ENCODE assay signal across 6 cellular contexts in genomic region chr17:8161289-8162231, GRCh38. TPM values are rescaled to one million over a fixed set of nuclear protein-coding genes. Genes with fewer than 3 reads are reported as not detected.
DNase-seq lines count a peak whose midpoint lies in the region; ATAC-seq, FAIRE-seq and TF ChIP-seq lines count a peak whose summit lies in the region.

No MANE protein-coding gene starts in this region.

- peaks cover 24% of the 10 kb centered on the region for H3K27me3 Mint-ChIP-seq in GM23338 (ENCODE audit: insufficient read depth, low read depth, poor library complexity)
- no peaks in the 10 kb centered on the region for H3K27me3 Mint-ChIP-seq in natural killer cell treated with Interleukin-12 subunit alpha and Interleukin-12 subunit beta and Interleukin-15 and Interleukin-18, amount 100 ng/mL, for 72 hours

- H3K4me3 Mint-ChIP-seq in GM23338 = peak overlapping the region; percentile 78
- H3K4me3 Mint-ChIP-seq in natural killer cell treated with Interleukin-12 subunit alpha and Interleukin-12 subunit beta and Interleukin-15 and Interleukin-18, amount 100 ng/mL, for 72 hours = peak overlapping the region; percentile 85

- peak overlapping the region; percentile 96 to 98 for H3K9ac ChIP-seq in K562 (ENCODE audit: insufficient read depth in 1 of 2, low read depth in 2 of 2, low read length in 2 of 2)

- peaks cover 17% of the 10 kb centered on the region; the same call in 1 of the 2 replicates for H3F3A ChIP-seq in GM23338 (replicated peaks; ENCODE audit: low read depth)

- H4K20me1 ChIP-seq in GM23338 (replicated peaks; ENCODE audit: insufficient read depth) = peaks cover 5% of the 10 kb centered on the region
- 0 out of 2 replicates have a peak, but pooled peaks cover 12% of the 10 kb centered on the region for H4K20me1 ChIP-seq in K562 (replicated peaks; ENCODE audit: control insufficient read depth, insufficient read depth, low read length)

- BruUV-seq in K562 (replicated peaks; lab: Mats Ljungman, UMichigan) = TSS peak; percentile 71

- in situ Hi-C loops in K562 (cut with MboI) = no loop called here

- TF ChIP-seq POLR2A in K562 (conservative IDR thresholded peaks at IDR 0.05) = no peak

- TF ChIP-seq RAD21 in K562 (CRISPR knock-in tag; conservative IDR thresholded peaks at IDR 0.05 in 1 of 2, IDR thresholded peaks at IDR 0.05 in 1 of 2) = no peak

- intact Hi-C loops in K562 (cut with micrococcal nuclease) = no loop called here

- H3K4me1 Mint-ChIP-seq in GM23338 = peaks cover 41% of the 10 kb centered on the region
- H3K4me1 Mint-ChIP-seq in natural killer cell treated with Interleukin-12 subunit alpha and Interleukin-12 subunit beta and Interleukin-15 and Interleukin-18, amount 100 ng/mL, for 72 hours (ENCODE audit: low read depth in 2 of 2) = peaks cover 52 to 54% of the 10 kb centered on the region in 2 donors

- WGBS in K562 (ENCODE audit: insufficient coverage, low coverage, missing lambda C conversion rate) = 59% methylated on average over 16 of the region's 19 CpGs

- CTCF ChIA-PET in K562 (lab: Yijun Ruan, JAX; ENCODE audit: low intra/inter-chr PET ratio) = interaction anchor here (1.1 kb wide), 1 partner anchor 25 kb away, joined by 3 read pairs; no protein-coding TSS in a partner anchor

- no peak for TF ChIP-seq EP300 in K562 (IDR thresholded peaks at IDR 0.05; ENCODE audit: low read length)

- H3K9me1 ChIP-seq in K562 (ENCODE audit: control insufficient read depth, insufficient read depth, low read length) = peaks cover 5% of the 10 kb centered on the region

- H3K4me1 ChIP-seq in GM23338 (ENCODE audit: insufficient read depth) = peaks cover 25% of the 10 kb centered on the region
- H3K4me1 ChIP-seq in K562 (replicated peaks in 1 of 2; ENCODE audit: control insufficient read depth in 2 of 2, insufficient read depth in 2 of 2, low read length in 2 of 2) = peaks cover 34 to 58% of the 10 kb centered on the region in 2 experiments

- no peaks in the 10 kb centered on the region for H3K9me3 Mint-ChIP-seq in GM23338
- no peaks in the 10 kb centered on the region for H3K9me3 Mint-ChIP-seq in natural killer cell treated with Interleukin-12 subunit alpha and Interleukin-12 subunit beta and Interleukin-15 and Interleukin-18, amount 100 ng/mL, for 72 hours

- peak overlapping the region; percentile 44; the same call in 1 of the 2 replicates for H3K27ac Mint-ChIP-seq in GM23338
- H3K27ac Mint-ChIP-seq in natural killer cell treated with Interleukin-12 subunit alpha and Interleukin-12 subunit beta and Interleukin-15 and Interleukin-18, amount 100 ng/mL, for 72 hours = peak overlapping the region; percentile 43 to 85

- POLR2A ChIA-PET in K562 (lab: Yijun Ruan, JAX) = interaction anchor here (0.9 to 8.6 kb wide), 5 partner anchors 9 to 64 kb away, joined by 3 to 105 read pairs (median 3); partner anchors contain the start of gene PER1

- H3K36me3 Mint-ChIP-seq in GM23338 (ENCODE audit: low read depth) = peaks cover 26% of the 10 kb centered on the region
- peaks cover 8% of the 10 kb centered on the region for H3K36me3 Mint-ChIP-seq in natural killer cell treated with Interleukin-12 subunit alpha and Interleukin-12 subunit beta and Interleukin-15 and Interleukin-18, amount 100 ng/mL, for 72 hours

- H3K27me3 ChIP-seq in GM23338 (ENCODE audit: insufficient read depth) (no peaks in the 10 kb centered on the region), K562 (ENCODE audit: control insufficient read depth in 2 of 2, insufficient read depth in 2 of 2, low read length in 2 of 2) (no peaks in the 10 kb centered on the region)

- no peak for ATAC-seq in GM23338
- no peak for ATAC-seq in K562
- no peak for ATAC-seq in natural killer cell treated with Interleukin-12 subunit alpha and Interleukin-12 subunit beta and Interleukin-15 and Interleukin-18, amount 100 ng/mL, for 72 hours
- ATAC-seq in GM19395 (IDR thresholded peaks at IDR 0.05; ENCODE audit: unreplicated experiment) = no peak

- H3K4me2 ChIP-seq in GM23338 = peak overlapping the region; percentile 97
- H3K4me2 ChIP-seq in K562 (ENCODE audit: insufficient read depth, low read length) = peak overlapping the region; percentile 94

- peaks cover 12% of the 10 kb centered on the region; the same call in 1 of the 2 replicates for H3K79me2 ChIP-seq in GM23338 (replicated peaks; ENCODE audit: insufficient read depth)
- H3K79me2 ChIP-seq in K562 (ENCODE audit: control insufficient read depth, insufficient read depth, low read length) = peaks cover 31% of the 10 kb centered on the region

- no peaks in the 10 kb centered on the region for H3K9me2 ChIP-seq in GM23338 (ENCODE audit: insufficient read depth)

- H3K27ac ChIP-seq in GM23338 (ENCODE audit: low read depth) (no peak overlapping the region), K562 (ENCODE audit: extremely low read depth, low read depth, low read length) (peak overlapping the region; percentile 97; the same call in 2 of the 3 replicates)

- H3K36me3 ChIP-seq in GM23338 (ENCODE audit: insufficient read depth) = peaks cover 5% of the 10 kb centered on the region; the same call in 1 of the 2 replicates
- H3K36me3 ChIP-seq in K562 (ENCODE audit: control insufficient read depth, insufficient read depth, low read length) = peaks cover 29% of the 10 kb centered on the region; the same call in 2 of the 3 replicates

- FAIRE-seq in K562 (lab: Jason Lieb, UNC) = no peak

- DNase-seq in GM23338 (ENCODE audit: low spot score) = no peak
- DNase-seq in K562 (ENCODE audit: extremely low read depth in 1 of 4, low spot score in 3 of 4) = no peak
- DNase-seq in natural killer cell treated with Interleukin-12 subunit alpha and Interleukin-12 subunit beta and Interleukin-15 and Interleukin-18, amount 100 ng/mL, for 72 hours (ENCODE audit: low spot score) = no peak
- no peak for DNase-seq in NCI-H2227 treated with DMSO at 0.1 percent for 48 hours (lab: John Stamatoyannopoulos, UW)
- DNase-seq in AML-193 (lab: John Stamatoyannopoulos, UW) = no peak

- no peaks in the 10 kb centered on the region for H3K9me3 ChIP-seq in K562 (replicated peaks; ENCODE audit: control insufficient read depth, insufficient read depth, low read depth, low read length)

- H3K4me3 ChIP-seq in GM23338 (peak overlapping the region; percentile 96), K562 (peak overlapping the region; percentile 97)

- no peak overlapping the region for H2AFZ ChIP-seq in GM23338
- no peak overlapping the region for H2AFZ ChIP-seq in K562 (ENCODE audit: low read depth, low read length)

- no peak for TF ChIP-seq CTCF in GM23338 (conservative IDR thresholded peaks at IDR 0.05; ENCODE audit: low read depth in 2 of 2)
- TF ChIP-seq CTCF in K562 (IDR thresholded peaks at IDR 0.05 in 2 of 3, conservative IDR thresholded peaks at IDR 0.05 in 1 of 3; ENCODE audit: insufficient read depth in 2 of 3, low read depth in 1 of 3, low read length in 3 of 3) = no peak

RNA-seq across cellular contexts. Expression of gene VAMP2, which starts 1.2 kb away (rescaled TPM):
- 6.9 and 9.8 TPM in 2 replicates for total RNA-seq in GM23338 (2014; rRNA removed; shearing (Covaris generic))
- polyA plus RNA-seq in GM23338 (2016; fragmentation: Nextera tagmentation; extraction: Ambion mirVana) = 25.4 and 32.3 TPM in 2 replicates
- total RNA-seq in K562 (2011; cell fraction: chromatin; rRNA removed; ENCODE audit: low replicate concordance) = 54.5 and 58.1 TPM in 2 replicates
- 32.9 and 33.8 TPM in 2 replicates for total RNA-seq in K562 (2011; cell fraction: nucleolus; rRNA removed)
- total RNA-seq in K562 (2011; cell fraction: nucleoplasm; rRNA removed) = 75.0 and 137 TPM in 2 replicates
- total RNA-seq in K562 (2014; rRNA removed) = 5.9 and 6.0 TPM in 2 replicates
- 4.8 and 5.5 TPM in 2 replicates for total RNA-seq in K562 (2014; rRNA removed; fragmentation: Illumina TruSeq; extraction: Trizol)
- total RNA-seq in K562 (2015; rRNA removed; fragmentation: Illumina TruSeq; extraction: Trizol) = 4.4 and 4.9 TPM in 2 replicates
- 17.5 and 23.4 TPM in 2 replicates for total RNA-seq in K562 (2021)
- polyA plus RNA-seq in K562 (2011; rRNA removed) = 13.4 and 22.8 TPM in 2 replicates
- polyA plus RNA-seq in K562 (2011; cell fraction: cytosol; rRNA removed) = 13.3 and 24.8 TPM in 2 replicates
- polyA plus RNA-seq in K562 (2011; cell fraction: nucleus; rRNA removed) = 83.4 and 84.6 TPM in 2 replicates
- polyA plus RNA-seq in K562 (2012) = 24.0 and 57.3 TPM in 2 replicates
- 28.1 and 31.8 TPM in 2 replicates for polyA plus RNA-seq in K562 (2014; fragmentation: Illumina TruSeq; extraction: Trizol)
- polyA plus RNA-seq in K562 (2014; fragmentation: Nextera tagmentation; extraction: Ambion mirVana) = 1 to 10 TPM; 2.3 to 3.2 TPM
- polyA plus RNA-seq in K562 (2014; rRNA removed) = 22.9 and 23.3 TPM in 2 replicates
- 4.4 and 4.6 TPM in 2 replicates for polyA minus RNA-seq in K562 (2011; rRNA and poly(A)+ RNA removed)
- 4.1 and 5.7 TPM in 2 replicates for polyA minus RNA-seq in K562 (2011; cell fraction: cytosol; rRNA and poly(A)+ RNA removed)
- 10.6 and 12.4 TPM in 2 replicates for polyA minus RNA-seq in K562 (2011; cell fraction: nucleus; rRNA and poly(A)+ RNA removed)
- total RNA-seq in natural killer cell treated with Interleukin-12 subunit alpha and Interleukin-12 subunit beta and Interleukin-15 and Interleukin-18, amount 100 ng/mL, for 72 hours = 10 to 100 TPM; 54.6 to 73.0 TPM

RNA-seq across cellular contexts. Expression of gene PER1, which starts 9.4 kb away (rescaled TPM):
- 36.1 and 40.5 TPM in 2 replicates for total RNA-seq in GM23338 (2014; rRNA removed; shearing (Covaris generic))
- polyA plus RNA-seq in GM23338 (2016; fragmentation: Nextera tagmentation; extraction: Ambion mirVana) (12.2 and 12.4 TPM in 2 replicates), K562 (2011; rRNA removed) (3.4 and 11.1 TPM in 2 replicates), K562 (2014; fragmentation: Illumina TruSeq; extraction: Trizol) (6.7 and 11.2 TPM in 2 replicates), K562 (2014; fragmentation: Nextera tagmentation; extraction: Ambion mirVana) (under 1 TPM; 0.13 to 0.25 TPM), K562 (2014; rRNA removed) (11.0 TPM in 2 replicates)
- 48.2 and 140 TPM in 2 replicates for total RNA-seq in K562 (2011; cell fraction: chromatin; rRNA removed; ENCODE audit: low replicate concordance)
- total RNA-seq in K562 (2011; cell fraction: nucleolus; rRNA removed) = 69.2 and 70.9 TPM in 2 replicates
- 56.7 and 63.2 TPM in 2 replicates for total RNA-seq in K562 (2011; cell fraction: nucleoplasm; rRNA removed)
- total RNA-seq in K562 (2014; rRNA removed) (4.5 and 10.5 TPM in 2 replicates), K562 (2014; rRNA removed; fragmentation: Illumina TruSeq; extraction: Trizol) (1.3 and 2.1 TPM in 2 replicates), K562 (2015; rRNA removed; fragmentation: Illumina TruSeq; extraction: Trizol) (1.6 and 2.0 TPM in 2 replicates), K562 (2021) (24.4 and 26.0 TPM in 2 replicates)
- 2.9 and 4.2 TPM in 2 replicates for polyA plus RNA-seq in K562 (2011; cell fraction: cytosol; rRNA removed)
- 21.8 and 47.2 TPM in 2 replicates for polyA plus RNA-seq in K562 (2011; cell fraction: nucleus; rRNA removed)
- polyA plus RNA-seq in K562 (2012) = 8.0 and 12.4 TPM in 2 replicates
- polyA minus RNA-seq in K562 (2011; rRNA and poly(A)+ RNA removed) = 3.6 and 5.6 TPM in 2 replicates
- polyA minus RNA-seq in K562 (2011; cell fraction: cytosol; rRNA and poly(A)+ RNA removed) = 14.1 and 21.2 TPM in 2 replicates
- polyA minus RNA-seq in K562 (2011; cell fraction: nucleus; rRNA and poly(A)+ RNA removed) = 17.4 and 17.8 TPM in 2 replicates
- 10 to 100 TPM; 16.9 to 42.7 TPM for total RNA-seq in natural killer cell treated with Interleukin-12 subunit alpha and Interleukin-12 subunit beta and Interleukin-15 and Interleukin-18, amount 100 ng/mL, for 72 hours

RNA-seq across cellular contexts. Expression of gene TMEM107, which starts 14.6 kb away (rescaled TPM):
- total RNA-seq in GM23338 (2014; rRNA removed; shearing (Covaris generic)) = 11.0 and 20.4 TPM in 2 replicates
- polyA plus RNA-seq in GM23338 (2016; fragmentation: Nextera tagmentation; extraction: Ambion mirVana) (10.8 and 16.3 TPM in 2 replicates), K562 (2011; rRNA removed) (23.1 and 26.2 TPM in 2 replicates), K562 (2014; fragmentation: Illumina TruSeq; extraction: Trizol) (7.1 and 9.7 TPM in 2 replicates), K562 (2014; fragmentation: Nextera tagmentation; extraction: Ambion mirVana) (10 to 100 TPM; 17.4 to 19.5 TPM), K562 (2014; rRNA removed) (12.5 and 16.7 TPM in 2 replicates)
- total RNA-seq in K562 (2011; cell fraction: chromatin; rRNA removed; ENCODE audit: low replicate concordance) = 42.3 and 63.3 TPM in 2 replicates
- total RNA-seq in K562 (2011; cell fraction: nucleolus; rRNA removed) = 76.2 and 101 TPM in 2 replicates
- 131 and 204 TPM in 2 replicates for total RNA-seq in K562 (2011; cell fraction: nucleoplasm; rRNA removed)
- total RNA-seq in K562 (2014; rRNA removed) (11.4 and 15.5 TPM in 2 replicates), K562 (2014; rRNA removed; fragmentation: Illumina TruSeq; extraction: Trizol) (24.0 and 28.1 TPM in 2 replicates), K562 (2015; rRNA removed; fragmentation: Illumina TruSeq; extraction: Trizol) (16.8 and 16.9 TPM in 2 replicates), K562 (2021) (16.3 and 16.8 TPM in 2 replicates)
- polyA plus RNA-seq in K562 (2011; cell fraction: cytosol; rRNA removed) = 30.2 and 33.9 TPM in 2 replicates
- 38.7 and 40.6 TPM in 2 replicates for polyA plus RNA-seq in K562 (2011; cell fraction: nucleus; rRNA removed)
- polyA plus RNA-seq in K562 (2012) = 18.6 and 19.9 TPM in 2 replicates
- polyA minus RNA-seq in K562 (2011; rRNA and poly(A)+ RNA removed) = 56.1 and 92.4 TPM in 2 replicates
- polyA minus RNA-seq in K562 (2011; cell fraction: cytosol; rRNA and poly(A)+ RNA removed) = 26.4 and 31.2 TPM in 2 replicates
- 63.1 and 97.3 TPM in 2 replicates for polyA minus RNA-seq in K562 (2011; cell fraction: nucleus; rRNA and poly(A)+ RNA removed)
- total RNA-seq in natural killer cell treated with Interleukin-12 subunit alpha and Interleukin-12 subunit beta and Interleukin-15 and Interleukin-18, amount 100 ng/mL, for 72 hours = 10 to 100 TPM; 31.5 to 43.5 TPM

RNA-seq across cellular contexts. Expression of gene BORCS6, which starts 28.4 kb away (rescaled TPM):
- 3.9 and 7.1 TPM in 2 replicates for total RNA-seq in GM23338 (2014; rRNA removed; shearing (Covaris generic))
- polyA plus RNA-seq in GM23338 (2016; fragmentation: Nextera tagmentation; extraction: Ambion mirVana) (1.8 and 2.1 TPM in 2 replicates), K562 (2011; rRNA removed) (2.3 and 2.9 TPM in 2 replicates), K562 (2014; fragmentation: Illumina TruSeq; extraction: Trizol) (1.7 and 2.5 TPM in 2 replicates), K562 (2014; fragmentation: Nextera tagmentation; extraction: Ambion mirVana) (under 1 TPM; 0.01 to 0.08 TPM), K562 (2014; rRNA removed) (3.5 and 4.1 TPM in 2 replicates)
- 0.51 and 1.8 TPM in 2 replicates for total RNA-seq in K562 (2011; cell fraction: chromatin; rRNA removed; ENCODE audit: low replicate concordance)
- total RNA-seq in K562 (2011; cell fraction: nucleolus; rRNA removed) = 3.7 and 4.1 TPM in 2 replicates
- 1.8 TPM in 2 replicates for total RNA-seq in K562 (2011; cell fraction: nucleoplasm; rRNA removed)
- total RNA-seq in K562 (2014; rRNA removed) (7.4 and 8.6 TPM in 2 replicates), K562 (2014; rRNA removed; fragmentation: Illumina TruSeq; extraction: Trizol) (0.61 and 1.1 TPM in 2 replicates), K562 (2015; rRNA removed; fragmentation: Illumina TruSeq; extraction: Trizol) (2.6 and 2.7 TPM in 2 replicates), K562 (2021) (5.4 and 6.5 TPM in 2 replicates)
- 3.9 and 6.5 TPM in 2 replicates for polyA plus RNA-seq in K562 (2011; cell fraction: cytosol; rRNA removed)
- 2.4 and 2.6 TPM in 2 replicates for polyA plus RNA-seq in K562 (2011; cell fraction: nucleus; rRNA removed)
- polyA plus RNA-seq in K562 (2012) = 3.6 and 5.0 TPM in 2 replicates
- polyA minus RNA-seq in K562 (2011; rRNA and poly(A)+ RNA removed) = 1.8 and 1.9 TPM in 2 replicates
- polyA minus RNA-seq in K562 (2011; cell fraction: cytosol; rRNA and poly(A)+ RNA removed) = 2.9 and 4.3 TPM in 2 replicates
- 1.5 and 3.1 TPM in 2 replicates for polyA minus RNA-seq in K562 (2011; cell fraction: nucleus; rRNA and poly(A)+ RNA removed)
- 10 to 100 TPM; 10.4 to 11.6 TPM for total RNA-seq in natural killer cell treated with Interleukin-12 subunit alpha and Interleukin-12 subunit beta and Interleukin-15 and Interleukin-18, amount 100 ng/mL, for 72 hours

RNA-seq across cellular contexts. Expression of gene HES7, which starts 37.7 kb away (rescaled TPM):
- 0.14 TPM in 1 of 2 replicates, not detected in the other for total RNA-seq in GM23338 (2014; rRNA removed; shearing (Covaris generic))
- polyA plus RNA-seq in GM23338 (2016; fragmentation: Nextera tagmentation; extraction: Ambion mirVana) (0.24 TPM in 1 of 2 replicates, not detected in the other), K562 (2011; rRNA removed) (0.14 and 0.31 TPM in 2 replicates), K562 (2014; fragmentation: Illumina TruSeq; extraction: Trizol) (0.11 and 0.13 TPM in 2 replicates), K562 (2014; fragmentation: Nextera tagmentation; extraction: Ambion mirVana) (under 1 TPM; 0.03 to 0.06 TPM), K562 (2014; rRNA removed) (0.16 and 1.7 TPM in 2 replicates)
- 0.51 and 1.1 TPM in 2 replicates for total RNA-seq in K562 (2011; cell fraction: chromatin; rRNA removed; ENCODE audit: low replicate concordance)
- total RNA-seq in K562 (2011; cell fraction: nucleolus; rRNA removed) = 0.92 and 1.2 TPM in 2 replicates
- 0.66 and 1.3 TPM in 2 replicates for total RNA-seq in K562 (2011; cell fraction: nucleoplasm; rRNA removed)
- total RNA-seq in K562 (2014; rRNA removed) (0.09 and 0.45 TPM in 2 replicates), K562 (2014; rRNA removed; fragmentation: Illumina TruSeq; extraction: Trizol) (0.22 TPM in 1 of 2 replicates, not detected in the other), K562 (2015; rRNA removed; fragmentation: Illumina TruSeq; extraction: Trizol) (not detected in 2 replicates), K562 (2021) (1.1 and 2.2 TPM in 2 replicates)
- polyA plus RNA-seq in K562 (2011; cell fraction: cytosol; rRNA removed) = 0.16 and 0.94 TPM in 2 replicates
- polyA plus RNA-seq in K562 (2011; cell fraction: nucleus; rRNA removed) = 1.4 and 3.3 TPM in 2 replicates
- polyA plus RNA-seq in K562 (2012) = 0.22 and 0.29 TPM in 2 replicates
- polyA minus RNA-seq in K562 (2011; rRNA and poly(A)+ RNA removed) = 0.11 TPM in 1 of 2 replicates, not detected in the other
- not detected in 2 replicates for polyA minus RNA-seq in K562 (2011; cell fraction: cytosol; rRNA and poly(A)+ RNA removed)
- polyA minus RNA-seq in K562 (2011; cell fraction: nucleus; rRNA and poly(A)+ RNA removed) = 0.56 and 0.94 TPM in 2 replicates
- not detected for total RNA-seq in natural killer cell treated with Interleukin-12 subunit alpha and Interleukin-12 subunit beta and Interleukin-15 and Interleukin-18, amount 100 ng/mL, for 72 hours
